8 cellular contexts compared by ENCODE assay signal in the genomic region with DNA sequence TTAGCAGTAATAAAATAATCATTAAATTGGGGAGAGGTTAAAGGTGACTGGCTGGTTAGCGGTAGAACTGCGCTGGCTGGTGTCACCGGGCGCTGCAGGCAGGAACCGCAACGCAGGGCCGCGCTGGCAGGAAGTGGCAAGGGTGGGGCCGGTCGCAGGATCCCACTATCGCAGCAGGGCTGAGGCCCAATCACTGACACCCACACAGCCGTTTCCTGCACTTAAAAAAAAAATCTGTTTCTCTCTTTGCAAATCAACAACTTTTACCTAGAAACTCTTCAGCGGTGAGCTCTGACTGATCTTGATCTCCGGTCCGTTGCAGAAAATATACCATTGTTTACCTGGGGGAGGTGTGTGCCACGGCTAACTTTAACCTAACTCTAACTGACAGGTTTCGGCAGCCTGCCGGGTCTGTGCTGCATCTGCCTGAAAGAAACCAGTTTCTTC. TPM values are rescaled to one million over a fixed set of nuclear protein-coding genes. Genes with fewer than 3 reads are reported as not detected.
DNase-seq lines count a peak whose midpoint lies in the region; ATAC-seq and TF ChIP-seq lines count a peak whose summit lies in the region.

No MANE protein-coding gene starts in this region.

- peaks cover 35% of the 10 kb centered on the region for H3K4me1 Mint-ChIP-seq in activated T-helper 2 cell treated with anti-CD3 and anti-CD28 coated beads, Interferon-gamma antibody, Interleukin-2, Interleukin-4, amounts not matched to agents 10 μg/mL and 5 μg/mL and 100 μg/mL, durations not matched to agents 14 hours and 24 hours and 36 hours (ENCODE audit: low read depth)
- peaks cover 0 to 67% (median 53%) of the 10 kb centered on the region in 7 donors for H3K4me1 Mint-ChIP-seq in naive thymus-derived CD4-positive, alpha-beta T cell

- no peaks in the 10 kb centered on the region for H3K36me3 ChIP-seq in naive thymus-derived CD4-positive, alpha-beta T cell (ENCODE audit: control insufficient read depth in 2 of 3, insufficient read depth in 3 of 3, low read length in 3 of 3)
- H3K36me3 ChIP-seq in vagina (peaks cover 0 to 10% of the 10 kb centered on the region in 2 donors), BE2C (peaks cover 13% of the 10 kb centered on the region)

- DNase-seq in DMS153 (lab: John Stamatoyannopoulos, UW) = peak; percentile 16
- peak; percentile 87 for DNase-seq in NOMO-1 treated with dmso at 0.1 percent for 144 hours (lab: John Stamatoyannopoulos, UW; ENCODE audit: unreplicated experiment)
- peak; percentile 93 for DNase-seq in activated T-helper 2 cell treated with anti-CD3 and anti-CD28 coated beads, Interferon-gamma antibody, Interleukin-2, Interleukin-4, amounts not matched to agents 10 μg/mL and 5 μg/mL and 100 μg/mL, durations not matched to agents 14 hours and 24 hours and 36 hours (ENCODE audit: low spot score)
- DNase-seq in naive thymus-derived CD4-positive, alpha-beta T cell = peak; percentile 73 to 97 (median 95)
- no peak for DNase-seq in vagina (ENCODE audit: extremely low spot score in 2 of 2)
- no peak for DNase-seq in BE2C
- DNase-seq in C1 segment of cervical spinal cord (lab: John Stamatoyannopoulos, UW) = no peak

- peak; percentile 42 for ATAC-seq in GM21717 (IDR thresholded peaks at IDR 0.05; ENCODE audit: unreplicated experiment)
- ATAC-seq in naive thymus-derived CD4-positive, alpha-beta T cell = peak; percentile 72

- no peaks in the 10 kb centered on the region for H3K9me3 Mint-ChIP-seq in activated T-helper 2 cell treated with anti-CD3 and anti-CD28 coated beads, Interferon-gamma antibody, Interleukin-2, Interleukin-4, amounts not matched to agents 10 μg/mL and 5 μg/mL and 100 μg/mL, durations not matched to agents 14 hours and 24 hours and 36 hours
- H3K9me3 Mint-ChIP-seq in naive thymus-derived CD4-positive, alpha-beta T cell = peaks cover 0 to 5% (median 0%) of the 10 kb centered on the region in 11 donors

- H3K4me3 Mint-ChIP-seq in activated T-helper 2 cell treated with anti-CD3 and anti-CD28 coated beads, Interferon-gamma antibody, Interleukin-2, Interleukin-4, amounts not matched to agents 10 μg/mL and 5 μg/mL and 100 μg/mL, durations not matched to agents 14 hours and 24 hours and 36 hours (ENCODE audit: low read depth) = peak overlapping the region; percentile 37
- H3K4me3 Mint-ChIP-seq in naive thymus-derived CD4-positive, alpha-beta T cell = no peak overlapping the region

- POLR2A ChIA-PET in naive thymus-derived CD4-positive, alpha-beta T cell (lab: Charles Lee) = interaction anchor here (0.6 to 35.0 kb wide), 28 partner anchors 1 to 534 kb away, joined by 3 to 4370 read pairs (median 4); a partner anchor contains a TSS

- peak overlapping the region; percentile 99 for H3K27ac ChIP-seq in naive thymus-derived CD4-positive, alpha-beta T cell (ENCODE audit: low read depth, low read length)
- H3K27ac ChIP-seq in vagina = peak overlapping the region; percentile 81

- no peaks in the 10 kb centered on the region for H3K27me3 Mint-ChIP-seq in activated T-helper 2 cell treated with anti-CD3 and anti-CD28 coated beads, Interferon-gamma antibody, Interleukin-2, Interleukin-4, amounts not matched to agents 10 μg/mL and 5 μg/mL and 100 μg/mL, durations not matched to agents 14 hours and 24 hours and 36 hours (ENCODE audit: low read depth)
- peaks cover 0 to 15% (median 0%) of the 10 kb centered on the region in 5 donors for H3K27me3 Mint-ChIP-seq in naive thymus-derived CD4-positive, alpha-beta T cell

- peaks cover 28% of the 10 kb centered on the region for H3K36me3 Mint-ChIP-seq in activated T-helper 2 cell treated with anti-CD3 and anti-CD28 coated beads, Interferon-gamma antibody, Interleukin-2, Interleukin-4, amounts not matched to agents 10 μg/mL and 5 μg/mL and 100 μg/mL, durations not matched to agents 14 hours and 24 hours and 36 hours (ENCODE audit: low read depth)
- H3K36me3 Mint-ChIP-seq in naive thymus-derived CD4-positive, alpha-beta T cell = peaks cover 0 to 34% (median 4%) of the 10 kb centered on the region in 5 donors

- CTCF ChIA-PET in naive thymus-derived CD4-positive, alpha-beta T cell (lab: Charles Lee) = interaction anchor here (0.6 to 10.6 kb wide), 13 partner anchors 10 to 186 kb away, joined by 3 to 159 read pairs (median 5); a partner anchor contains a TSS

- intact Hi-C loops in activated T-helper 2 cell treated with anti-CD3 and anti-CD28 coated beads, Interferon-gamma antibody, Interleukin-2, Interleukin-4, amounts not matched to agents 10 μg/mL and 5 μg/mL and 100 μg/mL, durations not matched to agents 14 hours and 24 hours and 36 hours (cut with micrococcal nuclease) = loop anchor here (1.0 to 5.0 kb wide), 3 partner anchors 41 to 104 kb away; no protein-coding TSS in a partner anchor
- intact Hi-C loops in naive thymus-derived CD4-positive, alpha-beta T cell (cut with micrococcal nuclease) = loop anchor here (1.0 to 2.0 kb wide), 8 partner anchors 11 to 293 kb away; a partner anchor contains a TSS
- intact Hi-C loops in vagina (cut with DNase I) = no loop called here

- no peak for TF ChIP-seq CTCF in vagina (IDR thresholded peaks at IDR 0.05)
- TF ChIP-seq CTCF in BE2C (IDR thresholded peaks at IDR 0.05; ENCODE audit: low read depth, low read length) = no peak

- H3K4me1 ChIP-seq in naive thymus-derived CD4-positive, alpha-beta T cell (ENCODE audit: control insufficient read depth in 2 of 2, insufficient read depth in 2 of 2, low read length in 2 of 2) = peaks cover 89 to 94% of the 10 kb centered on the region in 2 donors
- H3K4me1 ChIP-seq in vagina (peaks cover 27% of the 10 kb centered on the region), BE2C (no peaks in the 10 kb centered on the region)

- no peak for TF ChIP-seq POLR2A in vagina (IDR thresholded peaks at IDR 0.05)

- H3K4me3 ChIP-seq in naive thymus-derived CD4-positive, alpha-beta T cell (ENCODE audit: low read length) = peak overlapping the region; percentile 55
- H3K4me3 ChIP-seq in vagina (no peak overlapping the region), BE2C (ENCODE audit: low read depth, low read length) (no peak overlapping the region)

- peak overlapping the region; percentile 66 for H3K27ac Mint-ChIP-seq in activated T-helper 2 cell treated with anti-CD3 and anti-CD28 coated beads, Interferon-gamma antibody, Interleukin-2, Interleukin-4, amounts not matched to agents 10 μg/mL and 5 μg/mL and 100 μg/mL, durations not matched to agents 14 hours and 24 hours and 36 hours
- H3K27ac Mint-ChIP-seq in naive thymus-derived CD4-positive, alpha-beta T cell = no peak overlapping the region

- H3K9me3 ChIP-seq in naive thymus-derived CD4-positive, alpha-beta T cell (ENCODE audit: control insufficient read depth in 2 of 3, low read length in 3 of 3) = no peaks in the 10 kb centered on the region
- no peaks in the 10 kb centered on the region for H3K9me3 ChIP-seq in vagina
- no peaks in the 10 kb centered on the region for H3K9me3 ChIP-seq in BE2C

- H3K27me3 ChIP-seq in naive thymus-derived CD4-positive, alpha-beta T cell (ENCODE audit: control insufficient read depth in 2 of 2, insufficient read depth in 2 of 2, low read length in 2 of 2) = no peaks in the 10 kb centered on the region
- H3K27me3 ChIP-seq in vagina (no peaks in the 10 kb centered on the region), BE2C (no peaks in the 10 kb centered on the region)

RNA-seq across cellular contexts. Expression of a gene that starts 46.9 kb away (rescaled TPM):
- 2.4 and 2.7 TPM in 2 replicates for total RNA-seq in activated T-helper 2 cell treated with anti-CD3 and anti-CD28 coated beads, Interferon-gamma antibody, Interleukin-2, Interleukin-4, amounts not matched to agents 10 μg/mL and 5 μg/mL and 100 μg/mL, durations not matched to agents 14 hours and 24 hours and 36 hours
- total RNA-seq in naive thymus-derived CD4-positive, alpha-beta T cell = 100 to 1,000 TPM; 195 to 630 (median 466) TPM
- 100 to 1,000 TPM; 119 to 149 TPM for polyA plus RNA-seq in naive thymus-derived CD4-positive, alpha-beta T cell
- total RNA-seq in vagina = 252 TPM
- polyA plus RNA-seq in BE2C (2012; ENCODE audit: insufficient read depth, insufficient read length, low read depth) = 11.1 TPM

Comparison
In these comparisons a context has a peak if more than half of its experiments do, and no peak if none do; other contexts are left out.
1. DNase-seq: peak in DMS153 (single experiment), NOMO-1 treated with dmso at 0.1 percent for 144 hours (single experiment), activated T-helper 2 cell treated with anti-CD3 and anti-CD28 coated beads, Interferon-gamma antibody, Interleukin-2, Interleukin-4, amounts not matched to agents 10 μg/mL and 5 μg/mL and 100 μg/mL, durations not matched to agents 14 hours and 24 hours and 36 hours (single experiment) and naive thymus-derived CD4-positive, alpha-beta T cell (9 of 9); none in vagina (0 of 2), BE2C (single experiment) and C1 segment of cervical spinal cord (0 of 14).
2. RNA of a gene that starts 46.9 kb away (total RNA-seq): 195 to 630 TPM in naive thymus-derived CD4-positive, alpha-beta T cell and 252 TPM in vagina (single experiment); 2.4 to 2.7 TPM in activated T-helper 2 cell treated with anti-CD3 and anti-CD28 coated beads, Interferon-gamma antibody, Interleukin-2, Interleukin-4, amounts not matched to agents 10 μg/mL and 5 μg/mL and 100 μg/mL, durations not matched to agents 14 hours and 24 hours and 36 hours; every median in the first group is over 10 times any median in the second.